In the genomic region with DNA sequence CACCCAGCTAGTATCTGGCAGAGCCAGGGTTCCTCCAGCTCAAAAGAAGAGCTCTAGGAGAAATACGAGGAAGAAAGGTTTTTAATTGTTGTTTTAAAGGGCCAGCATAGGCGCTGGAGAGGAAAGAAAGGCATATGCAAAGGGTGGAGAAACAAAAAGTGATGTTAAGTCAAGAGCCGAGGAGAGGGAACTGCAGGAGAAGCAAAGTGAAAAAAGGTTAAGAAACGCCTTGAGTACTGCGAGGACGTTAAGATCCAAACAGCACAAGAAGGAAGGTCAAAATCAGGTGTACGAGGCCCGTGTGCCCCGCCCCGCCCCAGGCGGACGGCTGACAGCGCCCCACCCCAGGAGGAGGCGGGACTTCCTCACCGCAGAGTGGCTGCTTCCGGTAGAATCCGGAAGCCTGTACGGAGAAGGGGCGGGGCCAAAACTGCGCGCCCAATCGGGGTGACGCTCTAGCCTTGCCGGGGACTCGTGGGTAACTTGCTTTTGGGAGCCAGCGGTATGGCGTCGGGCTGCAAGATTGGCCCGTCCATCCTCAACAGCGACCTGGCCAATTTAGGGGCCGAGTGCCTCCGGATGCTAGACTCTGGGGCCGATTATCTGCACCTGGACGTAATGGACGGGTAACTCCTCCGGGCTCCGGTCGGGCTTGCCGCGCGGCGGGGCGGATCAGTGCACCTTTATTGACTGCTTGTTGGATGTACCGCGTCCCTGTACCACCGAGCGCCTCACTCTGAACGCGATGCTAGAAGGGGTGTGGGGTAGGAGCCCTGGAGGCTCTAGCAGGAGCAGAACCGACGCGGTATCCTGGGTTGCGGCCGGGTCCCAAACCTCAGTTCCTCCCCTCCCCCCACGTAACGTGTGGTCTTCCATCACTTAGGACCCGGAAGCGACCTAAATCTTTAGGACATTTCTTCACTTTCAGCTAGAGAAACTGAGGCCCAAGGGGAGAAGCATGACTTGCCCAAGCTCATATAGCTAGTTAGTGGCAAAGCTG, we compare ENCODE assay signal across 8 cellular contexts. TPM values are rescaled to one million over a fixed set of nuclear protein-coding genes. Genes with fewer than 3 reads are reported as not detected.
DNase-seq lines count a peak whose midpoint lies in the region; ATAC-seq and TF ChIP-seq lines count a peak whose summit lies in the region.

A gene (plus strand): TSS at position 481 of the 1,000 bp plus-strand sequence. CDS start 24 bp downstream, at position 505.

- H3K27ac Mint-ChIP-seq in activated naive CD8-positive, alpha-beta T cell = peak within 1 kb of the TSS; percentile 95

- H3K36me3 ChIP-seq in testis (ENCODE audit: low read depth, missing control alignments) = no peaks in the 10 kb centered on the region

- H3K4me3 Mint-ChIP-seq in activated naive CD8-positive, alpha-beta T cell = peak within 1 kb of the TSS; percentile 98

- peak within 1 kb of the TSS; percentile 75 to 90 for H3K4me3 ChIP-seq in testis

- DNase-seq in GM10248 (ENCODE audit: extremely low spot score) (peak; percentile 97), NCI-H1105 (lab: John Stamatoyannopoulos, UW) (peak; percentile 90), SKM-1 treated with dmso at 0.1 percent for 144 hours (lab: John Stamatoyannopoulos, UW; ENCODE audit: unreplicated experiment) (peak; percentile 92), glomerular visceral epithelial cell (ENCODE audit: extremely low spot score) (peak; percentile 97), omental fat pad (ENCODE audit: low spot score) (peak; percentile 89), testis (peak; percentile 97)

- POLR2A ChIA-PET in GM10248 (lab: Yijun Ruan, JAX) = no interaction called here

- TF ChIP-seq POLR2A in testis (IDR thresholded peaks at IDR 0.05) = no peak

- peaks cover 11% of the 10 kb centered on the region for H3K4me1 ChIP-seq in testis

- no peaks in the 10 kb centered on the region for H3K9me3 Mint-ChIP-seq in activated naive CD8-positive, alpha-beta T cell (ENCODE audit: low read depth)

- no peak for TF ChIP-seq CTCF in GM10248 (IDR thresholded peaks at IDR 0.05; ENCODE audit: control extremely low read depth, extremely low read depth, low read depth, missing control alignments)
- no peak for TF ChIP-seq CTCF in omental fat pad (IDR thresholded peaks at IDR 0.05)
- no peak for TF ChIP-seq CTCF in testis (IDR thresholded peaks at IDR 0.05)

- no peaks in the 10 kb centered on the region for H3K27me3 ChIP-seq in testis

- H3K4me1 Mint-ChIP-seq in activated naive CD8-positive, alpha-beta T cell (ENCODE audit: low read depth) = peaks cover 57% of the 10 kb centered on the region

- no peaks in the 10 kb centered on the region for H3K27me3 Mint-ChIP-seq in activated naive CD8-positive, alpha-beta T cell

- ATAC-seq in HG02623 (IDR thresholded peaks at IDR 0.05; ENCODE audit: unreplicated experiment) (peak; percentile 100), omental fat pad (ENCODE audit: low FRiP score) (peak; percentile 99)

- WGBS in testis, 2 donors = 0% methylated on average over 32 to 47 of the region's 58 CpGs

- peak within 1 kb of the TSS; percentile 80 for H3K27ac ChIP-seq in testis

- intact Hi-C loops in testis (cut with DNase I; ENCODE audit: low total_unique reads) = no loop called here

- no peaks in the 10 kb centered on the region for H3K36me3 Mint-ChIP-seq in activated naive CD8-positive, alpha-beta T cell

- H3K9me3 ChIP-seq in testis = no peaks in the 10 kb centered on the region

- CTCF ChIA-PET in GM10248 (lab: Yijun Ruan, JAX) = interaction anchor here (1.5 kb wide), 1 partner anchor 1735 kb away, joined by 3 read pairs; no protein-coding TSS in a partner anchor

RNA-seq across cellular contexts. Expression of the gene that starts here (rescaled TPM):
- total RNA-seq in omental fat pad = 10 to 100 TPM; 45.3 to 63.2 (median 50.4) TPM
- total RNA-seq in testis = 10 to 100 TPM; 35.9 to 58.7 TPM
- polyA plus RNA-seq in testis (ENCODE audit: insufficient read depth, low read depth, low replicate concordance) = 26.9 TPM

Comparison
In these comparisons a context has a peak if more than half of its experiments do, and no peak if none do; other contexts are left out.
1. Peak in every context shown above with its lines: DNase-seq, ATAC-seq, H3K4me3 ChIP-seq and H3K27ac ChIP-seq.